12 cellular contexts compared by ENCODE assay signal in genomic region chr6:52522655-52523054, GRCh38. TPM values are rescaled to one million over a fixed set of nuclear protein-coding genes. Genes with fewer than 3 reads are reported as not detected.
DNase-seq lines count a peak whose midpoint lies in the region; ATAC-seq, FAIRE-seq and TF ChIP-seq lines count a peak whose summit lies in the region.
"Had no signal": no experiment of that assay in that cellular context is flagged by ENCODE, and none has a peak within 500 bp of the region (broad histone marks: within the 10 kb centered on the region; RNA-seq: fewer than 3 reads in every experiment).

No MANE protein-coding gene starts in this region.

- TF ChIP-seq CTCF in HEK293 (tag by site-specific recombination; IDR thresholded peaks at IDR 0.05) (no peak), brain microvascular endothelial cell (IDR thresholded peaks at IDR 0.05; ENCODE audit: low read depth, low read length, missing control alignments) (no peak), kidney (IDR thresholded peaks at IDR 0.05; ENCODE audit: borderline replicate concordance, extremely low read depth, insufficient read depth) (no peak)

- no peaks in the 10 kb centered on the region for H3K27me3 Mint-ChIP-seq in activated naive CD8-positive, alpha-beta T cell treated with anti-CD3 and anti-CD28 coated beads for 36 hours
- H3K27me3 Mint-ChIP-seq: CD4-positive, alpha-beta T cell had no signal

- peaks cover 3% of the 10 kb centered on the region for H3K36me3 Mint-ChIP-seq in activated naive CD8-positive, alpha-beta T cell treated with anti-CD3 and anti-CD28 coated beads for 36 hours

- H3K27me3 ChIP-seq in brain microvascular endothelial cell (replicated peaks) (no peaks in the 10 kb centered on the region), stomach smooth muscle (ENCODE audit: control insufficient read depth in 1 of 2, insufficient read depth in 2 of 2, low read length in 2 of 2) (no peaks in the 10 kb centered on the region)

- H3K9ac ChIP-seq in kidney (ENCODE audit: low read length in 2 of 2) (no peak overlapping the region), stomach smooth muscle (ENCODE audit: low read length in 2 of 2) (no peak overlapping the region)

- no peak overlapping the region for H3K27ac Mint-ChIP-seq in activated naive CD8-positive, alpha-beta T cell treated with anti-CD3 and anti-CD28 coated beads for 36 hours
- H3K27ac Mint-ChIP-seq: CD4-positive, alpha-beta T cell had no signal

- no peaks in the 10 kb centered on the region for H3K9me3 ChIP-seq in HEK293 (ENCODE audit: control insufficient read depth, insufficient read depth, low read depth, low read length)
- H3K9me3 ChIP-seq in kidney (ENCODE audit: control insufficient read depth in 1 of 2, low read length in 2 of 2): no peaks in the 10 kb centered on the region
- no peaks in the 10 kb centered on the region for H3K9me3 ChIP-seq in stomach smooth muscle (ENCODE audit: control insufficient read depth in 2 of 2, low read length in 2 of 2)

- H3K4me3 ChIP-seq in HEK293 (ENCODE audit: low read depth, low read length) (no peak overlapping the region), brain microvascular endothelial cell (ENCODE audit: low read depth, low read length) (no peak overlapping the region), kidney (ENCODE audit: low read length in 2 of 2) (no peak overlapping the region), stomach smooth muscle (ENCODE audit: low read length in 2 of 2) (no peak overlapping the region)
- H3K4me3 ChIP-seq: smooth muscle cell had no signal

- no peak overlapping the region for H3K4me3 Mint-ChIP-seq in activated naive CD8-positive, alpha-beta T cell treated with anti-CD3 and anti-CD28 coated beads for 36 hours
- H3K4me3 Mint-ChIP-seq: CD4-positive, alpha-beta T cell had no signal

- DNase-seq in brain microvascular endothelial cell (no peak), kidney (no peak)
- no peak for DNase-seq in stimulated activated CD4-positive, alpha-beta T cell treated with anti-CD3 and anti-CD28 coated beads, Interleukin-12 subunit alpha, Interleukin-12 subunit beta, amount 100 ng/mL, for 4 hours
- no peak for DNase-seq in activated naive CD8-positive, alpha-beta T cell treated with anti-CD3 and anti-CD28 coated beads for 36 hours
- DNase-seq: anterior cingulate cortex; CD4-positive, alpha-beta T cell; NCI-H1694 had no signal

- peaks cover 19% of the 10 kb centered on the region for H3K4me1 ChIP-seq in HEK293 (ENCODE audit: control insufficient read depth, insufficient read depth, low read length)
- peaks cover 0 to 6% of the 10 kb centered on the region in 2 donors for H3K4me1 ChIP-seq in kidney (ENCODE audit: control insufficient read depth in 1 of 2, insufficient read depth in 1 of 2, low read depth in 1 of 2, low read length in 2 of 2)
- peaks cover 17% of the 10 kb centered on the region for H3K4me1 ChIP-seq in stomach smooth muscle (ENCODE audit: control insufficient read depth, insufficient read depth, low read length)

- POLR2A ChIA-PET in HEK293 (lab: Yijun Ruan, JAX): interaction anchor here (0.8 to 1.4 kb wide), 3 partner anchors 13 to 103 kb away, joined by 3 read pairs; partner anchors contain the start of gene EFHC1

- ATAC-seq in GM19023 (IDR thresholded peaks at IDR 0.05; ENCODE audit: unreplicated experiment) (no peak), HG03432 (IDR thresholded peaks at IDR 0.05; ENCODE audit: unreplicated experiment) (no peak)

- in situ Hi-C loops in brain microvascular endothelial cell (cut with HindIII; ENCODE audit: low pct_ligation_motif_present, low sequenced_read_pairs): no loop called here

- intact Hi-C loops in kidney (cut with DNase I): no loop called here

- H3K36me3 ChIP-seq in HEK293 (ENCODE audit: control insufficient read depth in 2 of 2, insufficient read depth in 1 of 2, low read length in 2 of 2) (no peaks in the 10 kb centered on the region), brain microvascular endothelial cell (replicated peaks) (peaks cover 23% of the 10 kb centered on the region), kidney (ENCODE audit: control insufficient read depth in 1 of 2, insufficient read depth in 2 of 2, low read length in 2 of 2) (no peaks in the 10 kb centered on the region), stomach smooth muscle (ENCODE audit: control insufficient read depth in 2 of 2, insufficient read depth in 2 of 2, low read length in 2 of 2) (no peaks in the 10 kb centered on the region)

- no peaks in the 10 kb centered on the region for H3K9me3 Mint-ChIP-seq in activated naive CD8-positive, alpha-beta T cell treated with anti-CD3 and anti-CD28 coated beads for 36 hours
- H3K9me3 Mint-ChIP-seq: CD4-positive, alpha-beta T cell had no signal

- H3K27ac ChIP-seq in HEK293 (ENCODE audit: extremely low read depth, low read depth, low read length): no peak overlapping the region
- peak overlapping the region; percentile 76 for H3K27ac ChIP-seq in brain microvascular endothelial cell
- H3K27ac ChIP-seq in kidney (ENCODE audit: low read depth in 2 of 2, low read length in 2 of 2): peak overlapping the region; percentile 47 to 54
- H3K27ac ChIP-seq in stomach smooth muscle (ENCODE audit: low read length): peak overlapping the region; percentile 6

- no peak for FAIRE-seq in kidney (lab: Jason Lieb, UNC)

- H3K4me1 Mint-ChIP-seq in activated naive CD8-positive, alpha-beta T cell treated with anti-CD3 and anti-CD28 coated beads for 36 hours: peaks cover 3% of the 10 kb centered on the region

- CTCF ChIA-PET in HEK293 (lab: Yijun Ruan, JAX): interaction anchor here (0.5 to 1.3 kb wide), 4 partner anchors 76 to 149 kb away, joined by 3 to 5 read pairs (median 3); no protein-coding TSS in a partner anchor

TF ChIP-seq in HEK293, 187 proteins besides CTCF, POLR2A, EP300 and RAD21:
- no peak for TF ChIP-seq KLF17 (tag by site-specific recombination; IDR thresholded peaks at IDR 0.05)
- 0 out of 2 replicates have a peak, but pooled peaks have one; percentile 25 for TF ChIP-seq PRDM10 (tag by site-specific recombination; IDR thresholded peaks at IDR 0.05)

RNA-seq across cellular contexts. Expression of gene TRAM2, which starts 54.2 kb away (rescaled TPM):
- total RNA-seq in kidney: 20.7 TPM
- polyA plus RNA-seq in kidney (ENCODE audit: insufficient read depth, low read depth, low replicate concordance): 4.5 TPM
- 1 to 10 TPM; 1.6 to 2.0 TPM for total RNA-seq in activated naive CD8-positive, alpha-beta T cell treated with anti-CD3 and anti-CD28 coated beads for 36 hours
